8 cellular contexts compared by ENCODE assay signal in the genomic region with DNA sequence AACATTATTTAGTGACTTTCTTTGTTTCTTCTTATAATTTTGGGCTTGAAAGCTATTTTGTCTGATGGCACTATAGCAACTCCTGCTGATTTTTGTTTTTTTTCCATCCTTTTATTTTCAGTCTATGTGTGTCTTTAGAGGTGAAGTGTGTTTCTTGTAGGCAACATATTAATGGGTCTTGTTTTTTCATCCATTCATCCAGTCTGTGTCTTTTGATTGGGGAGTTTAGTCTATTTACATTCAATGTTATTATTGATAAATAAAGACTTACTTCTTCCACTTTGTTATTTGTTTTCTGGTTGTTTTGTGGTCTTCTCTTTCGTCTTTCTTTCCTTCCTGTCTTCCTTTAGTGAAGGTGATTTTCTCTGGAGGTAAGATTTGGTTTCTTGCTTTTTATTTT.
"Had no signal": no experiment of that assay in that cellular context is flagged by ENCODE, and none has a peak within 500 bp of the region (broad histone marks: within the 10 kb centered on the region; RNA-seq: fewer than 3 reads in every experiment).

No MANE protein-coding gene starts in this region.

- H3K4me1 ChIP-seq: HAP-1 had no signal

- DNase-seq: GM23248, GOT3, H7, IMR-90, KBM-7 had no signal

- ATAC-seq: HCT116 had no signal

- H3K4me3 ChIP-seq: GM23248, HAP-1 had no signal

- H3K36me3 ChIP-seq: HAP-1 had no signal

- H3K27ac ChIP-seq: GM23248, KMS-11 had no signal
